ENCODE assay signal across 8 cellular contexts in the genomic region with DNA sequence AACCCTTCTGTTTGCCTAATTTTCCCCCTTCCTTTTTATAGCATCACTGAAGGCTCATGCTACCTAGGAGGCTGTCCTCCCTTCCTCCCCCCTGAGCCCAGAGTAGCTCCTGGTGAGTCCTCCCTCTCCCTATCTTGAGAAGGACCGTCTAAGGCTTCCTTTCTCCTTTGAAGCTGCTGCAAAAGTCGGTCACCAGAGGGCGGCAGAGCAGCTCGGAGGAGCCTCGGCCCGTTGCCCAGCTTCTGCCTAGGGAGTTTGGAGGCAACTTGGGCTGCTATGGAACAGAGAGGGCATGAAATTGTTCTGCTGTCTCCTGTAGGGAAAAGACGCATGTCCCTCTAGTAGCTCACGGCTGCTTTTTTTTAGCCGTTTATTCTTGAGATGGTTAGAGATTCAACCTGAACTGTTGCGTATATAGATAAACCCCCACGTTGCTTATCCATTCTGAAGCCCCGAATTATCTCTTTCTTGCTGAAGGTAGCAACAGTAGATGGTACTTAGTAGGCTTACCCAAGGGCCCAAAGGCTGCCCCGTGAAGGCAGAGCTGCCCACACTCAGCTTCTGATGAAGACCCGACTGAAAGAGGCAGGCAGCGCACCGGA. TPM values are rescaled to one million over a fixed set of nuclear protein-coding genes. Genes with fewer than 3 reads are reported as not detected.
A peak's percentile ranks its signal among the peaks of the same experiment; 100 is the strongest.
DNase-seq lines count a peak whose midpoint lies in the region; ATAC-seq, FAIRE-seq and TF ChIP-seq lines count a peak whose summit lies in the region.

No MANE protein-coding gene starts in this region.

- H3K36me3 ChIP-seq in Peyer's patch (no peaks in the 10 kb centered on the region), transverse colon (no peaks in the 10 kb centered on the region)

- DNase-seq in COR-L47 (lab: John Stamatoyannopoulos, UW) (peak; percentile 57), HTR-8/SVneo (ENCODE audit: insufficient read length, low spot score) (peak; percentile 88), Peyer's patch (peak; percentile 51 to 87 (median 84)), fibroblast of villous mesenchyme (ENCODE audit: low read depth) (peak; percentile 68), nucleus accumbens (lab: John Stamatoyannopoulos, UW) (peak in 51 of 56 donors; percentile 17 to 87 (median 66)), transverse colon (peak; percentile 81)

- H3K4me3 ChIP-seq in Peyer's patch, result no peak overlapping the region
- H3K4me3 ChIP-seq in fibroblast of villous mesenchyme (ENCODE audit: low read depth, low read length), result no peak overlapping the region
- no peak overlapping the region for H3K4me3 ChIP-seq in transverse colon

- ATAC-seq in activated T-helper 17 cell treated with anti-CD3 and anti-CD28 coated beads, Interleukin-2, amount 50 U/mL, for 72 hours (replicated peaks), result peak; percentile 70
- ATAC-seq in HG02973 (IDR thresholded peaks at IDR 0.05; ENCODE audit: unreplicated experiment), result no peak

- TF ChIP-seq CTCF in Peyer's patch (IDR thresholded peaks at IDR 0.05), result peak; percentile 30 to 78 (median 70)
- peak; percentile 88 for TF ChIP-seq CTCF in fibroblast of villous mesenchyme (IDR thresholded peaks at IDR 0.05; ENCODE audit: insufficient read depth, low read depth, low read length)
- peak; percentile 67 to 82 (median 75) for TF ChIP-seq CTCF in transverse colon (IDR thresholded peaks at IDR 0.05)

- H3K9me3 ChIP-seq in Peyer's patch, result no peaks in the 10 kb centered on the region
- H3K9me3 ChIP-seq in transverse colon, result no peaks in the 10 kb centered on the region

- intact Hi-C loops in transverse colon (cut with DNase I; ENCODE audit: low total_unique reads), result no loop called here

- H3K9me3 Mint-ChIP-seq in activated T-helper 17 cell treated with anti-CD3 and anti-CD28 coated beads, Interleukin-2, amount 50 U/mL, for 72 hours, result no peaks in the 10 kb centered on the region

- H3K27ac Mint-ChIP-seq in activated T-helper 17 cell treated with anti-CD3 and anti-CD28 coated beads, Interleukin-2, amount 50 U/mL, for 72 hours, result no peak overlapping the region

- TF ChIP-seq POLR2A in Peyer's patch (IDR thresholded peaks at IDR 0.05) (no peak), transverse colon (IDR thresholded peaks at IDR 0.05) (no peak)

- H3K36me3 Mint-ChIP-seq in activated T-helper 17 cell treated with anti-CD3 and anti-CD28 coated beads, Interleukin-2, amount 50 U/mL, for 72 hours (ENCODE audit: low read depth), result no peaks in the 10 kb centered on the region

- H3K27ac ChIP-seq in Peyer's patch, result no peak overlapping the region
- no peak overlapping the region for H3K27ac ChIP-seq in transverse colon

- WGBS in transverse colon (ENCODE audit: low coverage in 1 of 2), 2 donors, result 0 to 43% methylated on average over 4 to 16 of the region's 16 CpGs

- no peak for TF ChIP-seq EP300 in transverse colon (IDR thresholded peaks at IDR 0.05; ENCODE audit: low read depth)

- H3K4me1 Mint-ChIP-seq in activated T-helper 17 cell treated with anti-CD3 and anti-CD28 coated beads, Interleukin-2, amount 50 U/mL, for 72 hours, result no peaks in the 10 kb centered on the region

- peaks cover 38% of the 10 kb centered on the region for H3K27me3 Mint-ChIP-seq in activated T-helper 17 cell treated with anti-CD3 and anti-CD28 coated beads, Interleukin-2, amount 50 U/mL, for 72 hours

- no peaks in the 10 kb centered on the region for H3K27me3 ChIP-seq in Peyer's patch
- H3K27me3 ChIP-seq in transverse colon, result peaks cover 24% of the 10 kb centered on the region

- H3K4me1 ChIP-seq in Peyer's patch (peaks cover 0 to 12% (median 6%) of the 10 kb centered on the region in 4 donors), transverse colon (peaks cover 2 to 30% (median 20%) of the 10 kb centered on the region in 4 donors)

- in situ Hi-C loops in transverse colon (cut with MboI; ENCODE audit: low pct_ligation_motif_present in 1 of 4, low pct_unique_long_range_greater_than_20kb in 1 of 4, low sequenced_read_pairs in 3 of 4), result no loop called here

- FAIRE-seq in HTR-8/SVneo (lab: Jason Lieb, UNC), result peak; percentile 92

- no peak overlapping the region for H3K4me3 Mint-ChIP-seq in activated T-helper 17 cell treated with anti-CD3 and anti-CD28 coated beads, Interleukin-2, amount 50 U/mL, for 72 hours

RNA-seq across cellular contexts. Expression of a gene that starts 5.7 kb away (rescaled TPM):
- total RNA-seq in Peyer's patch (1 to 10 TPM in 1 of 4 donors, under 1 TPM in 2, not detected in 1; 0.53 to 9.1 (median 0.94) TPM), fibroblast of villous mesenchyme (78.2 and 98.2 TPM in 2 replicates), transverse colon (1 to 10 TPM in 2 of 4 donors, under 1 TPM in 1, not detected in 1; 0.80 to 3.5 (median 3.5) TPM)
- under 1 TPM; 0.26 to 0.30 TPM for total RNA-seq in activated T-helper 17 cell treated with anti-CD3 and anti-CD28 coated beads, Interleukin-2, amount 50 U/mL, for 72 hours

RNA-seq across cellular contexts. Expression of a gene that starts 40.3 kb away (rescaled TPM):
- total RNA-seq in Peyer's patch (10 to 100 TPM in 3 of 4 donors, 1 to 10 TPM in 1; 6.3 to 20.4 (median 12.7) TPM), fibroblast of villous mesenchyme (7.4 and 9.5 TPM in 2 replicates), transverse colon (10 to 100 TPM; 15.5 to 44.4 (median 28.0) TPM)
- 10 to 100 TPM; 22.2 to 29.8 TPM for total RNA-seq in activated T-helper 17 cell treated with anti-CD3 and anti-CD28 coated beads, Interleukin-2, amount 50 U/mL, for 72 hours

RNA-seq across cellular contexts. Expression of a gene that starts 56.2 kb away (rescaled TPM):
- 10 to 100 TPM; 26.4 to 89.1 (median 73.9) TPM for total RNA-seq in Peyer's patch
- total RNA-seq in activated T-helper 17 cell treated with anti-CD3 and anti-CD28 coated beads, Interleukin-2, amount 50 U/mL, for 72 hours, result 10 to 100 TPM; 40.0 to 52.9 TPM
- 34.1 and 48.8 TPM in 2 replicates for total RNA-seq in fibroblast of villous mesenchyme
- 10 to 100 TPM; 27.9 to 74.2 (median 52.1) TPM for total RNA-seq in transverse colon
